Comparison of ENCODE assay signal across 16 cellular contexts in genomic region chr11:18792066-18792591, GRCh38. TPM values are rescaled to one million over a fixed set of nuclear protein-coding genes. Genes with fewer than 3 reads are reported as not detected.
DNase-seq lines count a peak whose midpoint lies in the region; ATAC-seq and TF ChIP-seq lines count a peak whose summit lies in the region.
"Had no signal": no experiment of that assay in that cellular context is flagged by ENCODE, and none has a peak within 500 bp of the region (broad histone marks: within the 10 kb centered on the region; RNA-seq: fewer than 3 reads in every experiment).

No MANE protein-coding gene starts in this region.

- no peaks in the 10 kb centered on the region for H3K36me3 Mint-ChIP-seq in type B pancreatic cell
- H3K36me3 Mint-ChIP-seq: natural killer cell treated with Interleukin-12 subunit alpha and Interleukin-12 subunit beta and Interleukin-15 and Interleukin-18, amount 100 ng/mL, for 72 hours had no signal

- H3K36me3 ChIP-seq in heart left ventricle (no peaks in the 10 kb centered on the region), mammary epithelial cell (ENCODE audit: insufficient read depth, low read length) (no peaks in the 10 kb centered on the region), muscle layer of duodenum (ENCODE audit: control insufficient read depth in 1 of 2, insufficient read depth in 2 of 2, low read length in 2 of 2) (no peaks in the 10 kb centered on the region)
- H3K36me3 ChIP-seq: SJSA1 had no signal

- H3K27me3 ChIP-seq in heart left ventricle = peaks cover 7 to 53% (median 25%) of the 10 kb centered on the region in 9 donors
- H3K27me3 ChIP-seq in mammary epithelial cell (ENCODE audit: insufficient read depth, low read length) = peaks cover 29% of the 10 kb centered on the region
- peaks cover 7% of the 10 kb centered on the region for H3K27me3 ChIP-seq in muscle layer of duodenum (ENCODE audit: low read depth, low read length)

- no TSS peak for BruUV-seq in mammary epithelial cell (replicated peaks; lab: Mats Ljungman, UMichigan)

- in situ Hi-C loops in mammary epithelial cell (cut with MboI; ENCODE audit: low sequenced_read_pairs in 2 of 2) = no loop called here

- H2AFZ ChIP-seq in mammary epithelial cell (ENCODE audit: low read depth, low read length) = no peak overlapping the region

- TF ChIP-seq CTCF in heart left ventricle (IDR thresholded peaks at IDR 0.05) = no peak
- no peak for TF ChIP-seq CTCF in mammary epithelial cell (conservative IDR thresholded peaks at IDR 0.05 in 1 of 2, IDR thresholded peaks at IDR 0.05 in 1 of 2; ENCODE audit: extremely low read depth in 1 of 2, insufficient read depth in 1 of 2, low read depth in 1 of 2, low read length in 2 of 2)
- no peak for TF ChIP-seq CTCF in type B pancreatic cell (conservative IDR thresholded peaks at IDR 0.05)

- dilution Hi-C loops in mammary epithelial cell (cut with HindIII; ENCODE audit: low sequenced_read_pairs) = no loop called here

- peaks cover 0 to 24% (median 7%) of the 10 kb centered on the region in 12 donors for H3K4me1 ChIP-seq in heart left ventricle
- H3K4me1 ChIP-seq in mammary epithelial cell (ENCODE audit: insufficient read depth, low read length) = no peaks in the 10 kb centered on the region
- peaks cover 0 to 16% of the 10 kb centered on the region in 2 donors for H3K4me1 ChIP-seq in muscle layer of duodenum (ENCODE audit: control insufficient read depth in 1 of 2, insufficient read depth in 2 of 2, low read length in 2 of 2)
- H3K4me1 ChIP-seq: SJSA1 had no signal

- H3K27ac ChIP-seq in heart left ventricle = peak overlapping the region in 8 of 12 donors; percentile 31 to 68 (median 54)
- H3K27ac ChIP-seq in mammary epithelial cell (ENCODE audit: insufficient read depth, low read depth, low read length) = no peak overlapping the region
- H3K27ac ChIP-seq in muscle layer of duodenum (ENCODE audit: low read length) = no peak overlapping the region
- H3K27ac ChIP-seq: C4-2B, KMS-11, SJSA1 had no signal

- H3K79me2 ChIP-seq in mammary epithelial cell (ENCODE audit: insufficient read depth, low read length) = no peaks in the 10 kb centered on the region

- H3K4me1 Mint-ChIP-seq in type B pancreatic cell (ENCODE audit: unreplicated experiment) = peaks cover 5% of the 10 kb centered on the region
- H3K4me1 Mint-ChIP-seq: central memory CD8-positive, alpha-beta T cell had no signal

- H3K9me3 Mint-ChIP-seq in type B pancreatic cell = no peaks in the 10 kb centered on the region
- H3K9me3 Mint-ChIP-seq: central memory CD8-positive, alpha-beta T cell; natural killer cell treated with Interleukin-12 subunit alpha and Interleukin-12 subunit beta and Interleukin-15 and Interleukin-18, amount 100 ng/mL, for 72 hours had no signal

- H3K4me3 ChIP-seq in heart left ventricle (peak overlapping the region; percentile 37 to 73 (median 56)), mammary epithelial cell (replicated peaks in 1 of 3; ENCODE audit: insufficient read depth in 1 of 3, low read depth in 2 of 3, low read length in 3 of 3) (no peak overlapping the region), muscle layer of duodenum (ENCODE audit: low read depth in 1 of 2, low read length in 2 of 2) (peak overlapping the region; percentile 16 to 64)
- H3K4me3 ChIP-seq: SJSA1 had no signal

- peaks cover 5% of the 10 kb centered on the region for H4K20me1 ChIP-seq in mammary epithelial cell (ENCODE audit: insufficient read depth, low read length)

- H3K27ac Mint-ChIP-seq in type B pancreatic cell = no peak overlapping the region
- H3K27ac Mint-ChIP-seq: natural killer cell treated with Interleukin-12 subunit alpha and Interleukin-12 subunit beta and Interleukin-15 and Interleukin-18, amount 100 ng/mL, for 72 hours had no signal

- DNase-seq in heart left ventricle (no peak), left ventricle myocardium superior (no peak), mammary epithelial cell (peak; percentile 8), type B pancreatic cell (ENCODE audit: extremely low spot score, unreplicated experiment) (no peak), dedifferentiated amniotic fluid mesenchymal stem cell (ENCODE audit: extremely low spot score) (no peak), 8988T (no peak), GM19238 (ENCODE audit: insufficient read length, low spot score) (no peak)
- DNase-seq: activated CD4-positive, alpha-beta T cell treated with anti-CD3 and anti-CD28 coated beads, Interleukin-2, amount 50 U/mL, for 48 hours; NCI-H510A; stimulated activated CD4-positive, alpha-beta T cell treated with anti-CD3 and anti-CD28 coated beads, Interleukin-4, amount 100 ng/mL, for 4 hours had no signal

- peaks cover 89% of the 10 kb centered on the region for H3K27me3 Mint-ChIP-seq in type B pancreatic cell

- H3K9me3 ChIP-seq in heart left ventricle = no peaks in the 10 kb centered on the region
- H3K9me3 ChIP-seq in mammary epithelial cell (replicated peaks; ENCODE audit: insufficient read depth, low read length) = no peaks in the 10 kb centered on the region
- no peaks in the 10 kb centered on the region for H3K9me3 ChIP-seq in muscle layer of duodenum (ENCODE audit: control insufficient read depth in 1 of 2, low read length in 2 of 2)
- H3K9me3 ChIP-seq: SJSA1 had no signal

- peak in 1 of 4 donors; percentile 8 for ATAC-seq in heart left ventricle
- no peak for ATAC-seq in left ventricle myocardium superior
- ATAC-seq: natural killer cell treated with Interleukin-12 subunit alpha and Interleukin-12 subunit beta and Interleukin-15 and Interleukin-18, amount 100 ng/mL, for 72 hours had no signal

- CTCF ChIA-PET in mammary epithelial cell (lab: Charles Lee; ENCODE audit: low non-redundant PET) = no interaction called here

- no peak for TF ChIP-seq POLR2A in heart left ventricle (IDR thresholded peaks at IDR 0.05)

- H3K4me2 ChIP-seq in mammary epithelial cell (ENCODE audit: insufficient read depth, low read depth, low read length) = no peak overlapping the region
- H3K4me2 ChIP-seq: KMS-11 had no signal

- WGBS in heart left ventricle, 4 donors = 1 to 7% (median 2%) methylated on average over 9 to 34 of the region's 34 CpGs
- WGBS in mammary epithelial cell (ENCODE audit: low coverage, missing lambda C conversion rate) = 6% methylated on average over 15 of the region's 34 CpGs

- intact Hi-C loops in heart left ventricle (cut with DNase I) (no loop called here), left ventricle myocardium superior (cut with micrococcal nuclease) (no loop called here), mammary epithelial cell (cut with micrococcal nuclease) (no loop called here)

- H3K4me3 Mint-ChIP-seq in type B pancreatic cell = peak overlapping the region; percentile 82
- H3K4me3 Mint-ChIP-seq: central memory CD8-positive, alpha-beta T cell; natural killer cell treated with Interleukin-12 subunit alpha and Interleukin-12 subunit beta and Interleukin-15 and Interleukin-18, amount 100 ng/mL, for 72 hours had no signal

- no peak overlapping the region for H3K9ac ChIP-seq in mammary epithelial cell (ENCODE audit: insufficient read depth, low read length)
- H3K9ac ChIP-seq: KMS-11 had no signal

RNA-seq across cellular contexts. Expression of gene PTPN5, which starts 0.5 kb away (rescaled TPM):
- total RNA-seq in heart left ventricle (10 to 100 TPM in 1 of 9 donors, 1 to 10 TPM in 8; 2.3 to 18.5 (median 5.8) TPM), left ventricle myocardium superior (1.2 TPM), mammary epithelial cell (not detected), type B pancreatic cell (ENCODE audit: low replicate concordance) (0.48 and 1.7 TPM in 2 replicates)
- polyA plus RNA-seq in heart left ventricle (1 to 10 TPM; 4.7 to 5.4 TPM), mammary epithelial cell (not detected)
- not detected for polyA minus RNA-seq in mammary epithelial cell
- total RNA-seq: natural killer cell treated with Interleukin-12 subunit alpha and Interleukin-12 subunit beta and Interleukin-15 and Interleukin-18, amount 100 ng/mL, for 72 hours; SJSA1 had no signal

Comparison
In these comparisons a context has a peak if more than half of its experiments do, and no peak if none do; other contexts are left out.
1. H3K27ac ChIP-seq: peak in heart left ventricle (8 of 12); none in mammary epithelial cell (single experiment) and muscle layer of duodenum (single experiment).
2. H3K4me3 ChIP-seq: peak in heart left ventricle (12 of 12) and muscle layer of duodenum (2 of 2); none in mammary epithelial cell (0 of 3).